ENCODE assay signal across 8 cellular contexts in genomic region chr1:150365945-150366344, GRCh38. TPM values are rescaled to one million over a fixed set of nuclear protein-coding genes. Genes with fewer than 3 reads are reported as not detected.
DNase-seq lines count a peak whose midpoint lies in the region; ATAC-seq and TF ChIP-seq lines count a peak whose summit lies in the region.

No MANE protein-coding gene starts in this region.

- H3K27me3 Mint-ChIP-seq in T-helper 1 cell treated with Interleukin-12 subunit alpha and Interleukin-12 subunit beta and Interleukin-4 antibody, amounts not matched to agents 30 μg/mL and 1 μg/mL, for 36 hours (ENCODE audit: low read depth) = peaks cover 3% of the 10 kb centered on the region

- H3K27ac Mint-ChIP-seq in T-helper 1 cell treated with Interleukin-12 subunit alpha and Interleukin-12 subunit beta and Interleukin-4 antibody, amounts not matched to agents 30 μg/mL and 1 μg/mL, for 36 hours = peak overlapping the region; percentile 100

- peaks cover 18% of the 10 kb centered on the region for H3K36me3 Mint-ChIP-seq in T-helper 1 cell treated with Interleukin-12 subunit alpha and Interleukin-12 subunit beta and Interleukin-4 antibody, amounts not matched to agents 30 μg/mL and 1 μg/mL, for 36 hours (ENCODE audit: low read depth)

- ATAC-seq in HG02642 (IDR thresholded peaks at IDR 0.05; ENCODE audit: poor library complexity, unreplicated experiment) = no peak

- no peaks in the 10 kb centered on the region for H3K36me3 ChIP-seq in left ventricle myocardium inferior

- H3K27ac ChIP-seq in left ventricle myocardium inferior (replicated peaks) = peak overlapping the region; percentile 99

- no peak for DNase-seq in left ventricle myocardium inferior
- DNase-seq in cardiac septum (ENCODE audit: low spot score) = no peak
- peak; percentile 16 for DNase-seq in fibroblast of villous mesenchyme (ENCODE audit: low read depth)
- DNase-seq in skeletal muscle cell (ENCODE audit: low read depth) = no peak
- no peak for DNase-seq in amygdala (lab: John Stamatoyannopoulos, UW)
- DNase-seq in mesenteric fat pad (ENCODE audit: low spot score) = no peak

- H3K9me3 ChIP-seq in left ventricle myocardium inferior (replicated peaks) = no peaks in the 10 kb centered on the region

- H3K9me3 Mint-ChIP-seq in T-helper 1 cell treated with Interleukin-12 subunit alpha and Interleukin-12 subunit beta and Interleukin-4 antibody, amounts not matched to agents 30 μg/mL and 1 μg/mL, for 36 hours = no peaks in the 10 kb centered on the region

- peaks cover 51% of the 10 kb centered on the region for H3K4me1 ChIP-seq in left ventricle myocardium inferior

- intact Hi-C loops in left ventricle myocardium inferior (cut with micrococcal nuclease) (no loop called here), cardiac septum (cut with DNase I) (loop anchor here (5.0 to 10.0 kb wide), 3 partner anchors 44 to 249 kb away; partner anchors contain the start of gene PRPF3)

- H3K4me1 Mint-ChIP-seq in T-helper 1 cell treated with Interleukin-12 subunit alpha and Interleukin-12 subunit beta and Interleukin-4 antibody, amounts not matched to agents 30 μg/mL and 1 μg/mL, for 36 hours (ENCODE audit: low read depth) = peaks cover 28% of the 10 kb centered on the region

- H3K4me3 ChIP-seq in left ventricle myocardium inferior (peak overlapping the region; percentile 89), fibroblast of villous mesenchyme (ENCODE audit: low read depth, low read length) (peak overlapping the region; percentile 69), skeletal muscle cell (ENCODE audit: low read depth, low read length) (peak overlapping the region; percentile 74)

- TF ChIP-seq CTCF in left ventricle myocardium inferior (IDR thresholded peaks at IDR 0.05; ENCODE audit: borderline replicate concordance) = no peak
- no peak for TF ChIP-seq CTCF in fibroblast of villous mesenchyme (IDR thresholded peaks at IDR 0.05; ENCODE audit: insufficient read depth, low read depth, low read length)

- H3K4me3 Mint-ChIP-seq in T-helper 1 cell treated with Interleukin-12 subunit alpha and Interleukin-12 subunit beta and Interleukin-4 antibody, amounts not matched to agents 30 μg/mL and 1 μg/mL, for 36 hours = peak overlapping the region; percentile 95

- H3K27me3 ChIP-seq in left ventricle myocardium inferior (ENCODE audit: low read depth) = no peaks in the 10 kb centered on the region

RNA-seq across cellular contexts. Expression of gene RPRD2, which starts 2.0 kb away (rescaled TPM):
- total RNA-seq in left ventricle myocardium inferior (22.9 TPM), cardiac septum (23.5 TPM), fibroblast of villous mesenchyme (9.7 and 16.8 TPM in 2 replicates), mesenteric fat pad (21.7 TPM)

RNA-seq across cellular contexts. Expression of gene PRPF3, which starts 44.6 kb away (rescaled TPM):
- total RNA-seq in left ventricle myocardium inferior (19.3 TPM), cardiac septum (24.5 TPM), fibroblast of villous mesenchyme (37.7 and 56.6 TPM in 2 replicates), mesenteric fat pad (52.1 TPM)
